ENCODE assay signal across 1 cellular context in the genomic region with DNA sequence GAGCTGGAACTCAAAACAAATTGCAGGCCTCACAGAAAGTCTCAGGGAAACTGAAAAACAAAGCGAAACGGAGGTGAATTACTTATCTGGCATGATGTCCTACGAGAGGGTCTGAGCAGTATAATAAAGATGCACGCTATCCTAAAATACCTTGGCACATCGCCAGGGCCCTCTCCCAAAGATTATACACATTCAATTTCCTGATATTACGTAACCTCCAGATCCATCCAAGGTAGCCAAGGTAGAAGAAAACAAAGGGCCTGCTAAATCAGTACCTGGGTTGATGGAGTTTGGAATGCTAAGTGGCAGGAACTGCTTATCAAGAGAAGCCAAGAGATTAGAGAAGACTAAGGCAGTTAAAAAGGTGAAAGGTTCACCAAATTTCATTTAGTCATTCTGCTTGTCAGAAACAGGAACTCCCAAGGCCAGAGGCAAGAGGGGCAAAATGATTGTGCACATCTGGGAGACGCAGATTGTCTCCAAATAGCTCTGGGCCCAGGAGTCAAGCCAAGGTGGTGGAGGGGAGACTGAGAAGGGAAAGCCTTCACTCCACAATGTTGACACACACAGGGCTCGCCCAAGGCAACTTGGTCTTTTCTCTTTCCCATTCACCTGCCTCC.
TF ChIP-seq lines count a peak whose summit lies in the region.

No MANE protein-coding gene starts in this region.

TF ChIP-seq in K562, 482 proteins besides CTCF, POLR2A, EP300 and RAD21 (continued from another document and continues in another):
- TF ChIP-seq BCL6 (CRISPR knock-in tag; IDR thresholded peaks at IDR 0.05) (no peak), SIRT6 (IDR thresholded peaks at IDR 0.05; ENCODE audit: low read depth, low read length) (no peak), SMAD4 (CRISPR knock-in tag; conservative IDR thresholded peaks at IDR 0.05) (0 out of 2 replicates have a peak, but pooled peaks have one; percentile 53), ARID1B (IDR thresholded peaks at IDR 0.05) (peak; percentile 89), DPF2 (IDR thresholded peaks at IDR 0.05) (peak; percentile 87), SMARCA4 (IDR thresholded peaks at IDR 0.05) (peak; percentile 78), ARNT (IDR thresholded peaks at IDR 0.05) (peak in 1 of 2 experiments; percentile 56; a peak in 1 of 4 replicates), CCNT2 (IDR thresholded peaks at IDR 0.05; ENCODE audit: borderline replicate concordance, extremely low read depth, insufficient read length, low read depth, low read length) (peak; percentile 43), DDX20 (tag; IDR thresholded peaks at IDR 0.05; ENCODE audit: low read depth) (no peak), RBM22 (IDR thresholded peaks at IDR 0.05; ENCODE audit: low read depth, low read length, poor library complexity, severe bottlenecking) (no peak), NR2C1 (IDR thresholded peaks at IDR 0.05) (peak; percentile 53; the same call in 1 of the 2 replicates), NR2C1 (tag; IDR thresholded peaks at IDR 0.05) (peak; percentile 60), JUND (IDR thresholded peaks at IDR 0.05; ENCODE audit: borderline replicate concordance, low read depth, low read length) (0 out of 2 replicates have a peak, but pooled peaks have one; percentile 19), JUND (tag; IDR thresholded peaks at IDR 0.05; ENCODE audit: borderline replicate concordance, low read depth, low read length) (no peak; the same call in 2 of the 3 replicates), MAFG (tag; conservative IDR thresholded peaks at IDR 0.05) (peak; percentile 73), SMARCE1 (IDR thresholded peaks at IDR 0.05) (peak; percentile 74), JUN (IDR thresholded peaks at IDR 0.05; ENCODE audit: borderline replicate concordance, low read depth, low read length) (no peak), JUN (CRISPR knock-in tag; IDR thresholded peaks at IDR 0.05; ENCODE audit: borderline replicate concordance) (no peak), NCOR1 (IDR thresholded peaks at IDR 0.05) (peak; percentile 81), ZNF830 (CRISPR knock-in tag; IDR thresholded peaks at IDR 0.05) (no peak), ETV1 (tag; conservative IDR thresholded peaks at IDR 0.05; ENCODE audit: low read depth) (no peak), ZBTB17 (CRISPR knock-in tag; IDR thresholded peaks at IDR 0.05) (no peak), TBL1XR1 (IDR thresholded peaks at IDR 0.05; ENCODE audit: low read length in 2 of 2) (peak in 1 of 2 experiments; percentile 65; a peak in 1 of 4 replicates), ZBTB7A (IDR thresholded peaks at IDR 0.05; ENCODE audit: borderline replicate concordance, control insufficient read depth, low read depth, low read length) (no peak), HMGN3 (IDR thresholded peaks at IDR 0.05; ENCODE audit: borderline replicate concordance, extremely low read depth, insufficient read length, low read depth, low read length) (peak; percentile 46), CEBPG (CRISPR knock-in tag; IDR thresholded peaks at IDR 0.05) (no peak), CEBPG (tag; conservative IDR thresholded peaks at IDR 0.05 in 1 of 2, IDR thresholded peaks at IDR 0.05 in 1 of 2) (peak; percentile 16 to 65; a peak in 1 of 4 replicates), ZNF224 (CRISPR knock-in tag; IDR thresholded peaks at IDR 0.05) (no peak), MAFK (IDR thresholded peaks at IDR 0.05; ENCODE audit: low read length) (no peak), SREBF2 (CRISPR knock-in tag; IDR thresholded peaks at IDR 0.05) (no peak), ZEB2 (IDR thresholded peaks at IDR 0.05) (peak; percentile 79), CEBPB (tag; IDR thresholded peaks at IDR 0.05) (peak; percentile 72), ZFX (CRISPR knock-in tag; IDR thresholded peaks at IDR 0.05) (no peak), ZNF197 (CRISPR knock-in tag; IDR thresholded peaks at IDR 0.05; ENCODE audit: low read depth) (0 out of 2 replicates have a peak, but pooled peaks have one; percentile 32), POU5F1 (IDR thresholded peaks at IDR 0.05; ENCODE audit: borderline replicate concordance, low read depth, low read length, partially characterized antibody) (no peak), HDAC2 (IDR thresholded peaks at IDR 0.05) (peak; percentile 90)
- TF ChIP-seq, protein P1, sequence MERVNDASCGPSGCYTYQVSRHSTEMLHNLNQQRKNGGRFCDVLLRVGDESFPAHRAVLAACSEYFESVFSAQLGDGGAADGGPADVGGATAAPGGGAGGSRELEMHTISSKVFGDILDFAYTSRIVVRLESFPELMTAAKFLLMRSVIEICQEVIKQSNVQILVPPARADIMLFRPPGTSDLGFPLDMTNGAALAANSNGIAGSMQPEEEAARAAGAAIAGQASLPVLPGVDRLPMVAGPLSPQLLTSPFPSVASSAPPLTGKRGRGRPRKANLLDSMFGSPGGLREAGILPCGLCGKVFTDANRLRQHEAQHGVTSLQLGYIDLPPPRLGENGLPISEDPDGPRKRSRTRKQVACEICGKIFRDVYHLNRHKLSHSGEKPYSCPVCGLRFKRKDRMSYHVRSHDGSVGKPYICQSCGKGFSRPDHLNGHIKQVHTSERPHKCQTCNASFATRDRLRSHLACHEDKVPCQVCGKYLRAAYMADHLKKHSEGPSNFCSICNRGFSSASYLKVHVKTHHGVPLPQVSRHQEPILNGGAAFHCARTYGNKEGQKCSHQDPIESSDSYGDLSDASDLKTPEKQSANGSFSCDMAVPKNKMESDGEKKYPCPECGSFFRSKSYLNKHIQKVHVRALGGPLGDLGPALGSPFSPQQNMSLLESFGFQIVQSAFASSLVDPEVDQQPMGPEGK (CRISPR knock-in tag; IDR thresholded peaks at IDR 0.05; ENCODE audit: borderline replicate concordance), result no peak
- TF ChIP-seq, protein P2, sequence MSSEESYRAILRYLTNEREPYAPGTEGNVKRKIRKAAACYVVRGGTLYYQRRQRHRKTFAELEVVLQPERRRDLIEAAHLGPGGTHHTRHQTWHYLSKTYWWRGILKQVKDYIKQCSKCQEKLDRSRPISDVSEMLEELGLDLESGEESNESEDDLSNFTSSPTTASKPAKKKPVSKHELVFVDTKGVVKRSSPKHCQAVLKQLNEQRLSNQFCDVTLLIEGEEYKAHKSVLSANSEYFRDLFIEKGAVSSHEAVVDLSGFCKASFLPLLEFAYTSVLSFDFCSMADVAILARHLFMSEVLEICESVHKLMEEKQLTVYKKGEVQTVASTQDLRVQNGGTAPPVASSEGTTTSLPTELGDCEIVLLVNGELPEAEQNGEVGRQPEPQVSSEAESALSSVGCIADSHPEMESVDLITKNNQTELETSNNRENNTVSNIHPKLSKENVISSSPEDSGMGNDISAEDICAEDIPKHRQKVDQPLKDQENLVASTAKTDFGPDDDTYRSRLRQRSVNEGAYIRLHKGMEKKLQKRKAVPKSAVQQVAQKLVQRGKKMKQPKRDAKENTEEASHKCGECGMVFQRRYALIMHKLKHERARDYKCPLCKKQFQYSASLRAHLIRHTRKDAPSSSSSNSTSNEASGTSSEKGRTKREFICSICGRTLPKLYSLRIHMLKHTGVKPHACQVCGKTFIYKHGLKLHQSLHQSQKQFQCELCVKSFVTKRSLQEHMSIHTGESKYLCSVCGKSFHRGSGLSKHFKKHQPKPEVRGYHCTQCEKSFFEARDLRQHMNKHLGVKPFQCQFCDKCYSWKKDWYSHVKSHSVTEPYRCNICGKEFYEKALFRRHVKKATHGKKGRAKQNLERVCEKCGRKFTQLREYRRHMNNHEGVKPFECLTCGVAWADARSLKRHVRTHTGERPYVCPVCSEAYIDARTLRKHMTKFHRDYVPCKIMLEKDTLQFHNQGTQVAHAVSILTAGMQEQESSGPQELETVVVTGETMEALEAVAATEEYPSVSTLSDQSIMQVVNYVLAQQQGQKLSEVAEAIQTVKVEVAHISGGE (CRISPR knock-in tag; IDR thresholded peaks at IDR 0.05), result 0 out of 6 replicates have a peak, but pooled peaks of 1 of the 3 experiments have one; percentile 28
- TF ChIP-seq, protein P3, sequence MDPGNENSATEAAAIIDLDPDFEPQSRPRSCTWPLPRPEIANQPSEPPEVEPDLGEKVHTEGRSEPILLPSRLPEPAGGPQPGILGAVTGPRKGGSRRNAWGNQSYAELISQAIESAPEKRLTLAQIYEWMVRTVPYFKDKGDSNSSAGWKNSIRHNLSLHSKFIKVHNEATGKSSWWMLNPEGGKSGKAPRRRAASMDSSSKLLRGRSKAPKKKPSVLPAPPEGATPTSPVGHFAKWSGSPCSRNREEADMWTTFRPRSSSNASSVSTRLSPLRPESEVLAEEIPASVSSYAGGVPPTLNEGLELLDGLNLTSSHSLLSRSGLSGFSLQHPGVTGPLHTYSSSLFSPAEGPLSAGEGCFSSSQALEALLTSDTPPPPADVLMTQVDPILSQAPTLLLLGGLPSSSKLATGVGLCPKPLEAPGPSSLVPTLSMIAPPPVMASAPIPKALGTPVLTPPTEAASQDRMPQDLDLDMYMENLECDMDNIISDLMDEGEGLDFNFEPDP (CRISPR knock-in tag; IDR thresholded peaks at IDR 0.05), result no peak
- TF ChIP-seq, protein P4, sequence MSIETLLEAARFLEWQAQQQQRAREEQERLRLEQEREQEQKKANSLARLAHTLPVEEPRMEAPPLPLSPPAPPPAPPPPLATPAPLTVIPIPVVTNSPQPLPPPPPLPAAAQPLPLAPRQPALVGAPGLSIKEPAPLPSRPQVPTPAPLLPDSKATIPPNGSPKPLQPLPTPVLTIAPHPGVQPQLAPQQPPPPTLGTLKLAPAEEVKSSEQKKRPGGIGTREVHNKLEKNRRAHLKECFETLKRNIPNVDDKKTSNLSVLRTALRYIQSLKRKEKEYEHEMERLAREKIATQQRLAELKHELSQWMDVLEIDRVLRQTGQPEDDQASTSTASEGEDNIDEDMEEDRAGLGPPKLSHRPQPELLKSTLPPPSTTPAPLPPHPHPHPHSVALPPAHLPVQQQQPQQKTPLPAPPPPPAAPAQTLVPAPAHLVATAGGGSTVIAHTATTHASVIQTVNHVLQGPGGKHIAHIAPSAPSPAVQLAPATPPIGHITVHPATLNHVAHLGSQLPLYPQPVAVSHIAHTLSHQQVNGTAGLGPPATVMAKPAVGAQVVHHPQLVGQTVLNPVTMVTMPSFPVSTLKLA (conservative IDR thresholded peaks at IDR 0.05), result peak in 1 of 2 experiments; percentile 31; a peak in 1 of 4 replicates
- TF ChIP-seq, protein P5, sequence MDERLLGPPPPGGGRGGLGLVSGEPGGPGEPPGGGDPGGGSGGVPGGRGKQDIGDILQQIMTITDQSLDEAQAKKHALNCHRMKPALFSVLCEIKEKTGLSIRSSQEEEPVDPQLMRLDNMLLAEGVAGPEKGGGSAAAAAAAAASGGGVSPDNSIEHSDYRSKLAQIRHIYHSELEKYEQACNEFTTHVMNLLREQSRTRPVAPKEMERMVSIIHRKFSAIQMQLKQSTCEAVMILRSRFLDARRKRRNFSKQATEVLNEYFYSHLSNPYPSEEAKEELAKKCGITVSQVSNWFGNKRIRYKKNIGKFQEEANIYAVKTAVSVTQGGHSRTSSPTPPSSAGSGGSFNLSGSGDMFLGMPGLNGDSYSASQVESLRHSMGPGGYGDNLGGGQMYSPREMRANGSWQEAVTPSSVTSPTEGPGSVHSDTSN (CRISPR knock-in tag; IDR thresholded peaks at IDR 0.05; ENCODE audit: low read depth), result no peak
- TF ChIP-seq, protein P5 (tag; conservative IDR thresholded peaks at IDR 0.05; ENCODE audit: low read depth), result peak; percentile 75
- TF ChIP-seq, protein P6, sequence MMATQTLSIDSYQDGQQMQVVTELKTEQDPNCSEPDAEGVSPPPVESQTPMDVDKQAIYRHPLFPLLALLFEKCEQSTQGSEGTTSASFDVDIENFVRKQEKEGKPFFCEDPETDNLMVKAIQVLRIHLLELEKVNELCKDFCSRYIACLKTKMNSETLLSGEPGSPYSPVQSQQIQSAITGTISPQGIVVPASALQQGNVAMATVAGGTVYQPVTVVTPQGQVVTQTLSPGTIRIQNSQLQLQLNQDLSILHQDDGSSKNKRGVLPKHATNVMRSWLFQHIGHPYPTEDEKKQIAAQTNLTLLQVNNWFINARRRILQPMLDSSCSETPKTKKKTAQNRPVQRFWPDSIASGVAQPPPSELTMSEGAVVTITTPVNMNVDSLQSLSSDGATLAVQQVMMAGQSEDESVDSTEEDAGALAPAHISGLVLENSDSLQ (IDR thresholded peaks at IDR 0.05), result 0 out of 2 replicates have a peak, but pooled peaks have one; percentile 22
- TF ChIP-seq, protein P7, sequence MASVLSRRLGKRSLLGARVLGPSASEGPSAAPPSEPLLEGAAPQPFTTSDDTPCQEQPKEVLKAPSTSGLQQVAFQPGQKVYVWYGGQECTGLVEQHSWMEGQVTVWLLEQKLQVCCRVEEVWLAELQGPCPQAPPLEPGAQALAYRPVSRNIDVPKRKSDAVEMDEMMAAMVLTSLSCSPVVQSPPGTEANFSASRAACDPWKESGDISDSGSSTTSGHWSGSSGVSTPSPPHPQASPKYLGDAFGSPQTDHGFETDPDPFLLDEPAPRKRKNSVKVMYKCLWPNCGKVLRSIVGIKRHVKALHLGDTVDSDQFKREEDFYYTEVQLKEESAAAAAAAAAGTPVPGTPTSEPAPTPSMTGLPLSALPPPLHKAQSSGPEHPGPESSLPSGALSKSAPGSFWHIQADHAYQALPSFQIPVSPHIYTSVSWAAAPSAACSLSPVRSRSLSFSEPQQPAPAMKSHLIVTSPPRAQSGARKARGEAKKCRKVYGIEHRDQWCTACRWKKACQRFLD (CRISPR knock-in tag; IDR thresholded peaks at IDR 0.05), result peak; percentile 27; the same call in 1 of the 2 replicates
- TF ChIP-seq, protein P8, sequence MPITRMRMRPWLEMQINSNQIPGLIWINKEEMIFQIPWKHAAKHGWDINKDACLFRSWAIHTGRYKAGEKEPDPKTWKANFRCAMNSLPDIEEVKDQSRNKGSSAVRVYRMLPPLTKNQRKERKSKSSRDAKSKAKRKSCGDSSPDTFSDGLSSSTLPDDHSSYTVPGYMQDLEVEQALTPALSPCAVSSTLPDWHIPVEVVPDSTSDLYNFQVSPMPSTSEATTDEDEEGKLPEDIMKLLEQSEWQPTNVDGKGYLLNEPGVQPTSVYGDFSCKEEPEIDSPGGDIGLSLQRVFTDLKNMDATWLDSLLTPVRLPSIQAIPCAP (CRISPR knock-in tag; IDR thresholded peaks at IDR 0.05; ENCODE audit: borderline replicate concordance), result no peak
- TF ChIP-seq, protein P9, sequence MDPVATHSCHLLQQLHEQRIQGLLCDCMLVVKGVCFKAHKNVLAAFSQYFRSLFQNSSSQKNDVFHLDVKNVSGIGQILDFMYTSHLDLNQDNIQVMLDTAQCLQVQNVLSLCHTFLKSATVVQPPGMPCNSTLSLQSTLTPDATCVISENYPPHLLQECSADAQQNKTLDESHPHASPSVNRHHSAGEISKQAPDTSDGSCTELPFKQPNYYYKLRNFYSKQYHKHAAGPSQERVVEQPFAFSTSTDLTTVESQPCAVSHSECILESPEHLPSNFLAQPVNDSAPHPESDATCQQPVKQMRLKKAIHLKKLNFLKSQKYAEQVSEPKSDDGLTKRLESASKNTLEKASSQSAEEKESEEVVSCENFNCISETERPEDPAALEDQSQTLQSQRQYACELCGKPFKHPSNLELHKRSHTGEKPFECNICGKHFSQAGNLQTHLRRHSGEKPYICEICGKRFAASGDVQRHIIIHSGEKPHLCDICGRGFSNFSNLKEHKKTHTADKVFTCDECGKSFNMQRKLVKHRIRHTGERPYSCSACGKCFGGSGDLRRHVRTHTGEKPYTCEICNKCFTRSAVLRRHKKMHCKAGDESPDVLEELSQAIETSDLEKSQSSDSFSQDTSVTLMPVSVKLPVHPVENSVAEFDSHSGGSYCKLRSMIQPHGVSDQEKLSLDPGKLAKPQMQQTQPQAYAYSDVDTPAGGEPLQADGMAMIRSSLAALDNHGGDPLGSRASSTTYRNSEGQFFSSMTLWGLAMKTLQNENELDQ (CRISPR knock-in tag; IDR thresholded peaks at IDR 0.05; ENCODE audit: borderline replicate concordance), result no peak
